21 cellular contexts compared by ENCODE assay signal in genomic region chr7:128757203-128757602, GRCh38. TPM values are rescaled to one million over a fixed set of nuclear protein-coding genes. Genes with fewer than 3 reads are reported as not detected.
A peak's percentile ranks its signal among the peaks of the same experiment; 100 is the strongest.
DNase-seq lines count a peak whose midpoint lies in the region; ATAC-seq and FAIRE-seq lines count a peak whose summit lies in the region.
"Had no signal": no experiment of that assay in that cellular context is flagged by ENCODE, and none has a peak within 500 bp of the region (broad histone marks: within the 10 kb centered on the region; RNA-seq: fewer than 3 reads in every experiment).

No MANE protein-coding gene starts in this region.

- H3K4me3 Mint-ChIP-seq in activated naive CD8-positive, alpha-beta T cell treated with anti-CD3 and anti-CD28 coated beads, Interleukin-2, amount 50 U/mL, for 24 hours = no peak overlapping the region
- H3K4me3 Mint-ChIP-seq: stimulated activated naive CD8-positive, alpha-beta T cell treated with anti-CD3 and anti-CD28 coated beads, Interleukin-15, amount 100 ng/mL, for 72 hours had no signal

- no peaks in the 10 kb centered on the region for H3K27me3 Mint-ChIP-seq in activated naive CD8-positive, alpha-beta T cell treated with anti-CD3 and anti-CD28 coated beads, Interleukin-2, amount 50 U/mL, for 24 hours
- H3K27me3 Mint-ChIP-seq: stimulated activated naive CD8-positive, alpha-beta T cell treated with anti-CD3 and anti-CD28 coated beads, Interleukin-15, amount 100 ng/mL, for 72 hours had no signal

- peaks cover 91% of the 10 kb centered on the region for H3K36me3 ChIP-seq in skeletal muscle satellite cell (ENCODE audit: insufficient read depth, low read length)

- DNase-seq in NCI-H1417 (lab: John Stamatoyannopoulos, UW) (peak in 2 of 3 experiments; percentile 22 to 43), NCI-H1417 treated with DMSO at 0.1 percent for 48 hours (lab: John Stamatoyannopoulos, UW) (no peak), activated gamma-delta T cell (lab: John Stamatoyannopoulos, UW) (no peak)
- no peak for DNase-seq in activated naive CD8-positive, alpha-beta T cell treated with anti-CD3 and anti-CD28 coated beads, Interleukin-2, amount 50 U/mL, for 24 hours
- DNase-seq in NK-92 treated with Interleukin-12 subunit alpha and Interleukin-12 subunit beta, amount 100 ng/mL, for 24 hours (lab: John Stamatoyannopoulos, UW) = no peak
- DNase-seq: activated CD4-positive, alpha-beta T cell treated with anti-CD3 and anti-CD28 coated beads, Interleukin-2, amount 50 U/mL, for 4 hours; BE2C; Caco-2; glutamatergic neuron; NCI-H2081 treated with DMSO at 0.1 percent for 48 hours; NCI-H510A treated with DMSO at 0.1 percent for 48 hours; stimulated activated CD4-positive, alpha-beta T cell treated with anti-CD3 and anti-CD28 coated beads, Interleukin-2, amount 100 ng/mL, for 48 hours; stimulated activated naive CD8-positive, alpha-beta T cell treated with anti-CD3 and anti-CD28 coated beads, Interleukin-15, amount 100 ng/mL, for 72 hours had no signal

- FAIRE-seq in islet of Langerhans (lab: Jason Lieb, UNC) = peak; percentile 9

- peaks cover 53% of the 10 kb centered on the region for H3K36me3 Mint-ChIP-seq in activated naive CD8-positive, alpha-beta T cell treated with anti-CD3 and anti-CD28 coated beads, Interleukin-2, amount 50 U/mL, for 24 hours (ENCODE audit: low read depth)

- no peak overlapping the region for H3K4me2 ChIP-seq in skeletal muscle satellite cell (ENCODE audit: low read length)

- peaks cover 4% of the 10 kb centered on the region for H3K4me1 Mint-ChIP-seq in activated naive CD8-positive, alpha-beta T cell treated with anti-CD3 and anti-CD28 coated beads, Interleukin-2, amount 50 U/mL, for 24 hours

- H3K4me1 ChIP-seq in skeletal muscle satellite cell (ENCODE audit: control insufficient read depth, insufficient read depth, low read length) = peaks cover 36% of the 10 kb centered on the region
- H3K4me1 ChIP-seq: BE2C, Caco-2 had no signal

- no peak overlapping the region for H3K4me3 ChIP-seq in skeletal muscle satellite cell (ENCODE audit: low read length)

- no peaks in the 10 kb centered on the region for H3K27me3 ChIP-seq in skeletal muscle satellite cell (ENCODE audit: control insufficient read depth, insufficient read depth, low read length)
- H3K27me3 ChIP-seq: BE2C had no signal

- no peaks in the 10 kb centered on the region for H3K9me3 Mint-ChIP-seq in activated naive CD8-positive, alpha-beta T cell treated with anti-CD3 and anti-CD28 coated beads, Interleukin-2, amount 50 U/mL, for 24 hours
- H3K9me3 Mint-ChIP-seq: activated naive CD4-positive, alpha-beta T cell treated with anti-CD3 and anti-CD28 coated beads, Interleukin-2, amount 50 U/mL, for 72 hours; stimulated activated naive CD8-positive, alpha-beta T cell treated with anti-CD3 and anti-CD28 coated beads, Interleukin-15, amount 100 ng/mL, for 72 hours had no signal

- H3K9me3 ChIP-seq in skeletal muscle satellite cell (replicated peaks; ENCODE audit: low read length) = no peaks in the 10 kb centered on the region
- H3K9me3 ChIP-seq: BE2C, Caco-2 had no signal

- peak overlapping the region; percentile 40 for H3K9ac ChIP-seq in skeletal muscle satellite cell (ENCODE audit: low read depth, low read length)

- ATAC-seq in activated naive CD8-positive, alpha-beta T cell treated with anti-CD3 and anti-CD28 coated beads, Interleukin-2, amount 50 U/mL, for 24 hours = peak; percentile 40
- ATAC-seq in GM18520 (IDR thresholded peaks at IDR 0.05; ENCODE audit: unreplicated experiment) = no peak
- ATAC-seq: activated naive CD4-positive, alpha-beta T cell treated with anti-CD3 and anti-CD28 coated beads, Interleukin-2, amount 50 U/mL, for 72 hours; stimulated activated naive CD8-positive, alpha-beta T cell treated with anti-CD3 and anti-CD28 coated beads, Interleukin-15, amount 100 ng/mL, for 72 hours had no signal

- H3K27ac Mint-ChIP-seq in activated naive CD8-positive, alpha-beta T cell treated with anti-CD3 and anti-CD28 coated beads, Interleukin-2, amount 50 U/mL, for 24 hours = peak overlapping the region; percentile 18
- H3K27ac Mint-ChIP-seq: activated naive CD4-positive, alpha-beta T cell treated with anti-CD3 and anti-CD28 coated beads, Interleukin-2, amount 50 U/mL, for 72 hours had no signal

RNA-seq across cellular contexts. Expression of gene CALU, which starts 18.0 kb away (rescaled TPM):
- 536 and 648 TPM in 2 replicates for total RNA-seq in skeletal muscle satellite cell (2012; rRNA removed)

RNA-seq across cellular contexts. Expression of gene OPN1SW, which starts 18.4 kb away (rescaled TPM):
- not detected in 2 replicates for total RNA-seq in skeletal muscle satellite cell (2012; rRNA removed)
- total RNA-seq: activated naive CD4-positive, alpha-beta T cell treated with anti-CD3 and anti-CD28 coated beads, Interleukin-2, amount 50 U/mL, for 72 hours; Caco-2; epithelial cell of proximal tubule; lower leg skin; omental fat pad; urinary bladder had no signal

RNA-seq across cellular contexts. Expression of gene CCDC136, which starts 34.6 kb away (rescaled TPM):
- 7.2 and 9.1 TPM in 2 replicates for total RNA-seq in skeletal muscle satellite cell (2012; rRNA removed)

Comparison
In these comparisons a context has a peak if more than half of its experiments do, and no peak if none do; other contexts are left out.
1. DNase-seq: peak in NCI-H1417 (2 of 3); none in NCI-H1417 treated with DMSO at 0.1 percent for 48 hours (single experiment), activated naive CD8-positive, alpha-beta T cell treated with anti-CD3 and anti-CD28 coated beads, Interleukin-2, amount 50 U/mL, for 24 hours (single experiment), NK-92 treated with Interleukin-12 subunit alpha and Interleukin-12 subunit beta, amount 100 ng/mL, for 24 hours (single experiment) and activated gamma-delta T cell (single experiment).